3 cellular contexts compared by ENCODE assay signal in the genomic region with DNA sequence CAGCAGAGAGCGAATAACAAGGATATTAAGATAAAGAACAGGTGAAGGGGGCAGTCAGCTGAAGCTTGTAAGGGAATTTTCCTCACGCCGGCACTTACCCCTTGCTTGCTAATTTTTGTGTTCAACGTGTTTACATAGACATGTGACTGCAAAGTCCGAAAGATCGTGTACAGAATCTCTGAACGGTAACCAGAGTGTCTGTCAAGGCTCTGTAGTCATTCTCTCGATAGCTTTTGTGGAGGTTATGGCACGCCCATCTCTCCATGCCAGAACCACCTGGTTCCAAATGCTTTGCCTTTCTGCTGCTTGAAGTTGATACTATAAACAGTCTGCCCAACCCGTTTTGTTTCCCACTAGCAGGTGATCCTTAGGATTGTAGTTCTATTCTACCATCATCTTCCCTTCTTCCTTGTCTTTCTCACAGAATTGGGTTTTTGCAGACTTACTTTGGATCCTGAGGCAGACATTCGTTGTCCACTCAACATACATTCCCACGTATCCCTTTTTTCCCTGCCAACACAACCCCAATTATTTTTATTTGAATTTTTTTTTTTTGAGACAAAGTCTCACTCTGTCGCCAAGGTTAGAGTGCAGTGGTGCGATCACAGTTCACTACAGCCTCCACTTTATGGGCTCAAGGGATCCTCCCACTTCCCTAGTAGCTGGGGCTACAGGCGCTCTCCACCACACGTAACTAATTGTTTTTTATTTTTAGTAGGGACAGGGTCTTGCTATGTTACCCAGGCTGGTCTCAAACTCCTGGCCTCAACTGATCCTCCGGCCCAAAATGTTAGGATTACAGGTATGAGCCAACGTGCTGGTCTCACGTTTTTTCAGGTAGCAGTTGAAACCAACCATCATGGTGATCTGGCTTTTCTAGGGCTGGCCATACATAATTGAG.
TF ChIP-seq lines count a peak whose summit lies in the region.

No MANE protein-coding gene starts in this region.

TF ChIP-seq in H1, 55 proteins besides CTCF, POLR2A, EP300 and RAD21:
- TF ChIP-seq JUND (IDR thresholded peaks at IDR 0.05; ENCODE audit: low read length), result no peak
- 0 out of 4 replicates have a peak, but pooled peaks of 1 of the 2 experiments have one; percentile 5 for TF ChIP-seq SIN3A (conservative IDR thresholded peaks at IDR 0.05 in 1 of 2, IDR thresholded peaks at IDR 0.05 in 1 of 2; ENCODE audit: low read depth in 1 of 2, low read length in 2 of 2)
- no peak for TF ChIP-seq EGR1 (IDR thresholded peaks at IDR 0.05; ENCODE audit: borderline replicate concordance, low read depth, low read length)
- no peak for TF ChIP-seq POLR2AphosphoS5 (IDR thresholded peaks at IDR 0.05; ENCODE audit: low read depth, low read length)
- 0 out of 2 replicates have a peak, but pooled peaks have one; percentile 2 for TF ChIP-seq KDM5A (IDR thresholded peaks at IDR 0.05; ENCODE audit: low read length)
- no peak for TF ChIP-seq TAF1 (IDR thresholded peaks at IDR 0.05; ENCODE audit: low read depth, low read length)
- TF ChIP-seq CBX8 (IDR thresholded peaks at IDR 0.05; ENCODE audit: borderline replicate concordance, low read depth, low read length), result no peak
- TF ChIP-seq CTBP2 (IDR thresholded peaks at IDR 0.05; ENCODE audit: borderline replicate concordance, insufficient read depth, insufficient read length, low read length), result no peak
- no peak for TF ChIP-seq ZNF274 (IDR thresholded peaks at IDR 0.05; ENCODE audit: borderline replicate concordance, extremely low read depth, low read length)

TF ChIP-seq in GM12891, 5 proteins besides CTCF, POLR2A, EP300 and RAD21:
- TF ChIP-seq TAF1 (IDR thresholded peaks at IDR 0.05; ENCODE audit: low read depth, low read length) (no peak), SPI1 (IDR thresholded peaks at IDR 0.05; ENCODE audit: low read depth, low read length) (no peak), PAX5 (IDR thresholded peaks at IDR 0.05; ENCODE audit: insufficient read depth, low read length, severe bottlenecking) (no peak), POU2F2 (IDR thresholded peaks at IDR 0.05; ENCODE audit: low read depth, low read length) (no peak), POLR2AphosphoS5 (IDR thresholded peaks at IDR 0.05; ENCODE audit: low read depth, low read length) (no peak)
TF ChIP-seq in GM12891: peak in this region for 0.

TF ChIP-seq in HEK293T, 16 proteins besides CTCF, POLR2A, EP300 and RAD21:
- no peak for TF ChIP-seq CTBP1 (IDR thresholded peaks at IDR 0.05; ENCODE audit: borderline replicate concordance)
- TF ChIP-seq TARDBP (IDR thresholded peaks at IDR 0.05), result no peak
- no peak for TF ChIP-seq ZNF384 (IDR thresholded peaks at IDR 0.05)
- no peak for TF ChIP-seq FOXM1 (IDR thresholded peaks at IDR 0.05; ENCODE audit: borderline replicate concordance)
- no peak for TF ChIP-seq ELF4 (IDR thresholded peaks at IDR 0.05)
- TF ChIP-seq SUZ12 (IDR thresholded peaks at IDR 0.05), result no peak
- TF ChIP-seq, protein P1, sequence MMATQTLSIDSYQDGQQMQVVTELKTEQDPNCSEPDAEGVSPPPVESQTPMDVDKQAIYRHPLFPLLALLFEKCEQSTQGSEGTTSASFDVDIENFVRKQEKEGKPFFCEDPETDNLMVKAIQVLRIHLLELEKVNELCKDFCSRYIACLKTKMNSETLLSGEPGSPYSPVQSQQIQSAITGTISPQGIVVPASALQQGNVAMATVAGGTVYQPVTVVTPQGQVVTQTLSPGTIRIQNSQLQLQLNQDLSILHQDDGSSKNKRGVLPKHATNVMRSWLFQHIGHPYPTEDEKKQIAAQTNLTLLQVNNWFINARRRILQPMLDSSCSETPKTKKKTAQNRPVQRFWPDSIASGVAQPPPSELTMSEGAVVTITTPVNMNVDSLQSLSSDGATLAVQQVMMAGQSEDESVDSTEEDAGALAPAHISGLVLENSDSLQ (IDR thresholded peaks at IDR 0.05), result no peak
- TF ChIP-seq ARNT (IDR thresholded peaks at IDR 0.05), result no peak
